In genomic region chr10:11936389-11937152, GRCh38 we compare ENCODE assay signal across 19 cellular contexts.
DNase-seq lines count a peak whose midpoint lies in the region; ATAC-seq lines count a peak whose summit lies in the region.
"Had no signal": no experiment of that assay in that cellular context is flagged by ENCODE, and none has a peak within 500 bp of the region (broad histone marks: within the 10 kb centered on the region; RNA-seq: fewer than 3 reads in every experiment).

No MANE protein-coding gene starts in this region.

- H3K27ac ChIP-seq in HUES64 (ENCODE audit: low read depth, low read length): peak overlapping the region; percentile 80
- H3K27ac ChIP-seq: A549, C4-2B, GM23248, Peyer's patch had no signal

- peak overlapping the region; percentile 20; the same call in 1 of the 2 replicates for H3K9ac ChIP-seq in ES-I3 (ENCODE audit: low read depth, low read length)
- H3K9ac ChIP-seq in HUES64 (ENCODE audit: low read depth, low read length): peak overlapping the region; percentile 6; the same call in 1 of the 2 replicates
- H3K9ac ChIP-seq: GM23248, SK-N-SH had no signal

- DNase-seq in effector memory CD8-positive, alpha-beta T cell: no peak
- peak; percentile 63 for DNase-seq in iPS-NIHi11 (ENCODE audit: low spot score)
- no peak for DNase-seq in NAMALWA (ENCODE audit: low spot score)
- DNase-seq: DMS53, GM23248, NCI-H1092, NCI-H2107, NCI-H774, Peyer's patch, Right ventricle myocardium superior, SK-N-SH had no signal

- H3K36me3 ChIP-seq in ES-I3 (ENCODE audit: insufficient read depth, low read length) (peaks cover 4% of the 10 kb centered on the region), HUES64 (ENCODE audit: insufficient read depth, low read length) (peaks cover 41% of the 10 kb centered on the region)

- no peaks in the 10 kb centered on the region for H3K27me3 Mint-ChIP-seq in effector memory CD8-positive, alpha-beta T cell

- H3K36me3 Mint-ChIP-seq in effector memory CD8-positive, alpha-beta T cell (ENCODE audit: insufficient read depth): peaks cover 16% of the 10 kb centered on the region

- no peaks in the 10 kb centered on the region for H3K27me3 ChIP-seq in HUES64 (ENCODE audit: insufficient read depth, low read length)
- H3K27me3 ChIP-seq: Peyer's patch had no signal

- no peak for ATAC-seq in effector memory CD8-positive, alpha-beta T cell (replicated peaks)
- ATAC-seq in GM19328 (IDR thresholded peaks at IDR 0.05; ENCODE audit: unreplicated experiment) (no peak), HG02981 (IDR thresholded peaks at IDR 0.05; ENCODE audit: unreplicated experiment) (no peak), GM18861 (IDR thresholded peaks at IDR 0.05; ENCODE audit: unreplicated experiment) (no peak)
- ATAC-seq: A549, K562 had no signal

- no peak overlapping the region for H3K4me3 Mint-ChIP-seq in effector memory CD8-positive, alpha-beta T cell

- H3K4me1 ChIP-seq in ES-I3 (ENCODE audit: insufficient read depth, low read length) (peaks cover 28% of the 10 kb centered on the region), HUES64 (ENCODE audit: insufficient read depth, low read length) (peaks cover 44% of the 10 kb centered on the region)
- H3K4me1 ChIP-seq: A549, Peyer's patch had no signal

- 8% methylated on average over 5 of the region's 8 CpGs for WGBS in HUES64

- peak overlapping the region; percentile 3 to 55 for H3K27ac Mint-ChIP-seq in effector memory CD8-positive, alpha-beta T cell

- H3K9me3 ChIP-seq in ES-I3 (ENCODE audit: control insufficient read depth, insufficient read depth, low read length) (no peaks in the 10 kb centered on the region), HUES64 (ENCODE audit: insufficient read depth, low read depth, low read length) (no peaks in the 10 kb centered on the region)
- H3K9me3 ChIP-seq: A549, Peyer's patch, SK-N-SH had no signal

- peak overlapping the region; percentile 38 for H3K4me3 ChIP-seq in HUES64 (ENCODE audit: low read length)
- H3K4me3 ChIP-seq: A549, GM23248, K562, Peyer's patch had no signal

- no peaks in the 10 kb centered on the region for H3K9me3 Mint-ChIP-seq in effector memory CD8-positive, alpha-beta T cell

- H3K4me1 Mint-ChIP-seq in effector memory CD8-positive, alpha-beta T cell (ENCODE audit: low read depth in 2 of 2): no peaks in the 10 kb centered on the region
